Comparison of ENCODE assay signal across 3 cellular contexts in genomic region chr6:1256435-1257008, GRCh38. TPM values are rescaled to one million over a fixed set of nuclear protein-coding genes. Genes with fewer than 3 reads are reported as not detected.
"Had no signal": no experiment of that assay in that cellular context is flagged by ENCODE, and none has a peak within 500 bp of the region (broad histone marks: within the 10 kb centered on the region; RNA-seq: fewer than 3 reads in every experiment).

No MANE protein-coding gene starts in this region.

- H3K27ac Mint-ChIP-seq: H9 had no signal

- H3K4me3 ChIP-seq: K562 had no signal

- DNase-seq: GOT3, H9 had no signal

- H3K9me3 Mint-ChIP-seq: H9 had no signal

- H3K4me3 Mint-ChIP-seq: H9 had no signal

- ATAC-seq: K562 had no signal

- H3K4me1 Mint-ChIP-seq: H9 had no signal

RNA-seq across cellular contexts. Expression of gene FOXQ1, which starts 55.4 kb away (rescaled TPM):
- total RNA-seq: K562 had no signal
- polyA plus RNA-seq: K562 had no signal
